ENCODE assay signal across 8 cellular contexts in the genomic region with DNA sequence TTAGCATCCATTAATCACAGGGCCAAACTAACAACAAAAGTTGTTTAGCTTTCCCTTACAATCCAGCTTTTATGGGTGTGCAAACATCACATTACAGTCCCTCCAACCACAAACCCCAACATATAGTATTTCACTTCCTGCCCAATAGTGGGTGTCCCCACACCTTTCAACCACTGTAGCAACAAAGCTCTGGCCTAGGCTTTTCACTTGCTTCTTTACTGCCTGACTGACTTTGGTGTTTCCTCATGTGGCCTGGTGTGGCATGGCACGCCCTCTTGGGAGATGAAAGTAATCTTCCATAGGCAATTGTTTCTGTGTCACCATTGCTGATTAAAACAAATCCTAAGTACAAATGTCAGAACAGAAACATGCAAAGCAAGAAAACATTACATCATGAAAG. TPM values are rescaled to one million over a fixed set of nuclear protein-coding genes. Genes with fewer than 3 reads are reported as not detected.
DNase-seq lines count a peak whose midpoint lies in the region; ATAC-seq and TF ChIP-seq lines count a peak whose summit lies in the region.

No MANE protein-coding gene starts in this region.

- no peak overlapping the region for H3K4me2 ChIP-seq in hepatocyte

- 42% methylated on average over 1 of the region's 1 CpG for WGBS in hepatocyte (ENCODE audit: low lambda C conversion rate, missing lambda C conversion rate)

- TF ChIP-seq CTCF in GM12865 (IDR thresholded peaks at IDR 0.05; ENCODE audit: insufficient read depth, low read depth, low read length, missing control alignments) (no peak), hepatocyte (IDR thresholded peaks at IDR 0.05; ENCODE audit: poor library complexity) (no peak)

- H3K9me3 ChIP-seq in hepatocyte (ENCODE audit: low read depth) = no peaks in the 10 kb centered on the region

- H3K27ac Mint-ChIP-seq in activated T-cell treated with anti-CD3 and anti-CD28 coated beads, Interleukin-2, amount 50 U/mL, for 72 hours = no peak overlapping the region

- no peaks in the 10 kb centered on the region for H3K9me3 Mint-ChIP-seq in activated T-cell treated with anti-CD3 and anti-CD28 coated beads, Interleukin-2, amount 50 U/mL, for 72 hours

- H2AFZ ChIP-seq in hepatocyte = no peak overlapping the region

- no peaks in the 10 kb centered on the region for H3K27me3 Mint-ChIP-seq in activated T-cell treated with anti-CD3 and anti-CD28 coated beads, Interleukin-2, amount 50 U/mL, for 72 hours (ENCODE audit: low read depth)

- H3K27ac ChIP-seq in hepatocyte = no peak overlapping the region

- H3K4me1 Mint-ChIP-seq in activated T-cell treated with anti-CD3 and anti-CD28 coated beads, Interleukin-2, amount 50 U/mL, for 72 hours (ENCODE audit: low read depth) = peaks cover 20% of the 10 kb centered on the region

- DNase-seq in GM12865 (ENCODE audit: low read depth) = peak; percentile 70
- peak; percentile 46 to 56 for DNase-seq in activated T-cell treated with anti-CD3 and anti-CD28 coated beads, Interleukin-2, amount 50 U/mL, for 72 hours
- peak; percentile 24 to 34 for DNase-seq in stimulated activated CD8-positive, alpha-beta memory T cell treated with anti-CD3 and anti-CD28 coated beads, Interleukin-7, amount 100 ng/mL, for 4 hours (ENCODE audit: low read depth in 2 of 2)
- DNase-seq in hepatocyte (ENCODE audit: low spot score) = no peak
- no peak for DNase-seq in SHP77 treated with DMSO at 0.1 percent for 48 hours (lab: John Stamatoyannopoulos, UW)

- ATAC-seq in GM21367 (IDR thresholded peaks at IDR 0.05; ENCODE audit: unreplicated experiment) (peak; percentile 93), HG03520 (IDR thresholded peaks at IDR 0.05; ENCODE audit: unreplicated experiment) (peak; percentile 95), GM18873 (IDR thresholded peaks at IDR 0.05; ENCODE audit: low FRiP score, unreplicated experiment) (no peak)
- peak; percentile 97 to 98 for ATAC-seq in activated T-cell treated with anti-CD3 and anti-CD28 coated beads, Interleukin-2, amount 50 U/mL, for 72 hours (replicated peaks in 1 of 2)

- peaks cover 4 to 16% of the 10 kb centered on the region in 2 donors for H3K36me3 Mint-ChIP-seq in activated T-cell treated with anti-CD3 and anti-CD28 coated beads, Interleukin-2, amount 50 U/mL, for 72 hours (ENCODE audit: insufficient read depth in 2 of 2)

- peaks cover 14% of the 10 kb centered on the region for H3K4me1 ChIP-seq in hepatocyte (ENCODE audit: insufficient read depth)

- H4K20me1 ChIP-seq in hepatocyte (ENCODE audit: insufficient read depth, poor library complexity, severe bottlenecking) = no peaks in the 10 kb centered on the region

- no peaks in the 10 kb centered on the region for H3K27me3 ChIP-seq in hepatocyte

- H3K9me2 ChIP-seq in hepatocyte (replicated peaks; ENCODE audit: insufficient read depth) = no peaks in the 10 kb centered on the region

- H3K4me3 ChIP-seq in GM12865 (ENCODE audit: low read depth, low read length) = no peak overlapping the region
- no peak overlapping the region for H3K4me3 ChIP-seq in hepatocyte

- H3K36me3 ChIP-seq in hepatocyte (replicated peaks; ENCODE audit: insufficient read depth, low read depth) = no peaks in the 10 kb centered on the region

- no peaks in the 10 kb centered on the region for H3K79me2 ChIP-seq in hepatocyte

- no peak overlapping the region for H3K4me3 Mint-ChIP-seq in activated T-cell treated with anti-CD3 and anti-CD28 coated beads, Interleukin-2, amount 50 U/mL, for 72 hours

RNA-seq across cellular contexts. Expression of gene CRLS1, which starts 9.2 kb away (rescaled TPM):
- 10 to 100 TPM; 36.7 to 39.7 TPM for total RNA-seq in activated T-cell treated with anti-CD3 and anti-CD28 coated beads, Interleukin-2, amount 50 U/mL, for 72 hours
- 122 and 127 TPM in 2 replicates for total RNA-seq in hepatocyte
- 115 TPM in 2 replicates for polyA plus RNA-seq in hepatocyte

RNA-seq across cellular contexts. Expression of gene MCM8, which starts 46.3 kb away (rescaled TPM):
- total RNA-seq in activated T-cell treated with anti-CD3 and anti-CD28 coated beads, Interleukin-2, amount 50 U/mL, for 72 hours = 10 to 100 TPM; 39.2 to 53.9 TPM
- 4.9 and 6.7 TPM in 2 replicates for total RNA-seq in hepatocyte
- polyA plus RNA-seq in hepatocyte = 1.5 and 1.7 TPM in 2 replicates

RNA-seq across cellular contexts. Expression of gene TRMT6, which starts 46.4 kb away (rescaled TPM):
- total RNA-seq in activated T-cell treated with anti-CD3 and anti-CD28 coated beads, Interleukin-2, amount 50 U/mL, for 72 hours = 10 to 100 TPM; 17.5 to 23.2 TPM
- 9.0 and 10.1 TPM in 2 replicates for total RNA-seq in hepatocyte
- polyA plus RNA-seq in hepatocyte = 11.2 and 14.2 TPM in 2 replicates

RNA-seq across cellular contexts. Expression of gene LRRN4, which starts 57.1 kb away (rescaled TPM):
- not detected for total RNA-seq in activated T-cell treated with anti-CD3 and anti-CD28 coated beads, Interleukin-2, amount 50 U/mL, for 72 hours
- 10.5 and 19.2 TPM in 2 replicates for total RNA-seq in hepatocyte
- polyA plus RNA-seq in hepatocyte = 94.5 and 112 TPM in 2 replicates

Comparison
In these comparisons a context has a peak if more than half of its experiments do, and no peak if none do; other contexts are left out.
1. DNase-seq: peak in GM12865 (single experiment), activated T-cell treated with anti-CD3 and anti-CD28 coated beads, Interleukin-2, amount 50 U/mL, for 72 hours (2 of 2) and stimulated activated CD8-positive, alpha-beta memory T cell treated with anti-CD3 and anti-CD28 coated beads, Interleukin-7, amount 100 ng/mL, for 4 hours (2 of 2); none in hepatocyte (single experiment) and SHP77 treated with DMSO at 0.1 percent for 48 hours (single experiment).